Comparison of ENCODE assay signal across 24 cellular contexts in the genomic region with DNA sequence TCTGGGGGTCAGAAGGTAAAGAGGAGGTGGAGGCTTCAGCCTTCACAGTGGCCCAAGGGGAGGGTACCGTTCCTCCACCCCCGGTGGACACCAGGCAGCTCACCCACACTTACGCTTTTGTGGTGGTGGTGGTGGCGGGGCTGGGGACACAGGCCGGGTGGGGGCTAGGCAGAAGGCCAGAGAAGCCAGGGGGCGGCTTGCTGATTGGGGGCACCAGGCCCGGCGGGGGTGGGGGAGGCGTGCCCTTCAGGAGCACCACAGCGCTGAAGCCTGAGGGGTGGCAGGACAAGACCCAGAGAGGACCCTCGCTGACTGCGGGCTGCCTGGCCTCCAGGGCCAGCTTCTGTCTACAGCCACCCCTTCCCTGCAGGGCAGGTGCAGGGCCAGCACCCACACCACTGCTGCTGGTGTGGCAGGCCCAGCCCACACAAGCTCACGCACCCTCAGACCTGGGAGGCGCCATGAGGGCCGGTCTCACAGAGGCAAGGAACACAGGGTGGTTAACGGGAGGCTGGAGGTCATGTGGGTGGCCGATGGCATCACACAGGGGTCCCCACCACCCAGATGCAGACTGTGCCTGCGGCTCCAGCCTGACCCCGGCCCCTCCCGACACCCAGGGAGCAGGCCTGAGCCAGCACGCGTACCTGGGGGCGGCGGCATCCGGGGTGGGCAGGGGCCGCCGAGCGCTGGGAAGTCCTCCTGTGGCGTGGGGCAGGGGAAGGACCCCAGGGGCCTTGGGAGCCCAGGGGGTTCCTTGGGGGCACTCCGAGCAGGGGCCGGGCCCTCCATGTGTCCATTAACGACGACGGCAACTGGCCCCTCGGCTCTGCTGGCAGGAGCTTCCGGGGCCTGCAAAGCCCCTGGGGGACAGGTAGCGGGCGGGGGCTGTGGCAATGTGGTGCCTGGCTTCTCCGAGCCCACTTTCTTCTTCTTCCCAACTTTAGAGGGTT. TPM values are rescaled to one million over a fixed set of nuclear protein-coding genes. Genes with fewer than 3 reads are reported as not detected.
A peak's percentile ranks its signal among the peaks of the same experiment; 100 is the strongest.
DNase-seq lines count a peak whose midpoint lies in the region; ATAC-seq, FAIRE-seq and TF ChIP-seq lines count a peak whose summit lies in the region.
"Had no signal": no experiment of that assay in that cellular context is flagged by ENCODE, and none has a peak within 500 bp of the region (broad histone marks: within the 10 kb centered on the region; RNA-seq: fewer than 3 reads in every experiment).

No MANE protein-coding gene starts in this region.

- H3K27me3 ChIP-seq in BE2C: no peaks in the 10 kb centered on the region
- no peaks in the 10 kb centered on the region for H3K27me3 ChIP-seq in GM12878 (replicated peaks in 1 of 2; ENCODE audit: control insufficient read depth in 2 of 2, insufficient read depth in 2 of 2, low read length in 1 of 2)
- no peaks in the 10 kb centered on the region for H3K27me3 ChIP-seq in lower lobe of right lung (ENCODE audit: low read depth)
- H3K27me3 ChIP-seq: SJSA1 had no signal

- CTCF ChIA-PET in GM12878 (lab: Yijun Ruan, JAX): no interaction called here

- no peak for FAIRE-seq in GM12878 (lab: Jason Lieb, UNC)
- FAIRE-seq: GM12892, RCC 7860 had no signal

- TF ChIP-seq CTCF in BE2C (IDR thresholded peaks at IDR 0.05; ENCODE audit: low read depth, low read length) (no peak), GM12878 (IDR thresholded peaks at IDR 0.05 in 2 of 3, conservative IDR thresholded peaks at IDR 0.05 in 1 of 3; ENCODE audit: control insufficient read depth in 2 of 3, extremely low read depth in 1 of 3, insufficient read depth in 1 of 3, low read depth in 3 of 3, low read length in 3 of 3) (no peak), lower lobe of right lung (IDR thresholded peaks at IDR 0.05) (no peak)

- H3K9ac ChIP-seq in GM12878 (ENCODE audit: control insufficient read depth, insufficient read depth, low read length): no peak overlapping the region

- peaks cover 4% of the 10 kb centered on the region for H3K79me2 ChIP-seq in GM12878 (ENCODE audit: control insufficient read depth, insufficient read depth, low read length)

- no peak for TF ChIP-seq RAD21 in GM12878 (IDR thresholded peaks at IDR 0.05; ENCODE audit: insufficient read depth, low read depth, low read length)

- H3K4me1 ChIP-seq in BE2C (peaks cover 2% of the 10 kb centered on the region), GM12878 (ENCODE audit: control insufficient read depth, insufficient read depth, low read length) (0 out of 2 replicates have a peak, but pooled peaks cover under 1% of the 10 kb centered on the region), lower lobe of right lung (peaks cover 23% of the 10 kb centered on the region)

- H3K36me3 ChIP-seq in BE2C (peaks cover 77% of the 10 kb centered on the region), GM12878 (ENCODE audit: control insufficient read depth in 2 of 2, insufficient read depth in 2 of 2, low read length in 1 of 2) (peaks cover 3 to 46% of the 10 kb centered on the region in 2 experiments), lower lobe of right lung (peaks cover 73% of the 10 kb centered on the region)

- DNase-seq in BE2C (peak; percentile 10), GM12878 (ENCODE audit: low read depth, low spot score) (no peak), lower lobe of right lung (peak; percentile 43), NCI-H524 treated with DMSO at 0.1 percent for 48 hours (lab: John Stamatoyannopoulos, UW) (no peak)
- no peak for DNase-seq in stimulated activated CD4-positive, alpha-beta T cell treated with anti-CD3 and anti-CD28 coated beads, Interleukin-2, amount 100 ng/mL, for 24 hours
- DNase-seq: 8988T, DND-41, Karpas-422, MV-4-11, NCI-H1105 treated with DMSO at 0.1 percent for 48 hours, NCI-H2081, NCI-H2171 treated with DMSO at 0.1 percent for 48 hours, NCI-H526 treated with DMSO at 0.1 percent for 48 hours, OCI-M1 had no signal

- H3K9me3 ChIP-seq in BE2C (no peaks in the 10 kb centered on the region), GM12878 (replicated peaks; ENCODE audit: control insufficient read depth, insufficient read depth, low read length) (no peaks in the 10 kb centered on the region), lower lobe of right lung (no peaks in the 10 kb centered on the region)
- H3K9me3 ChIP-seq: HAP-1, SJSA1 had no signal

- ATAC-seq in GM12878 (no peak), lower lobe of right lung (no peak), HG03442 (IDR thresholded peaks at IDR 0.05; ENCODE audit: unreplicated experiment) (no peak)
- ATAC-seq: CD8-positive, alpha-beta T cell; GM23338; Right ventricle myocardium inferior had no signal

- TF ChIP-seq EP300 in GM12878 (IDR thresholded peaks at IDR 0.05; ENCODE audit: borderline replicate concordance in 1 of 2, control insufficient read depth in 1 of 2, low read depth in 2 of 2, low read length in 2 of 2): no peak

- RAD21 ChIA-PET in GM12878 (lab: Charles Lee; ENCODE audit: unreplicated experiment): interaction anchor here (0.5 kb wide), 1 partner anchor 451 kb away, joined by 3 read pairs; no protein-coding TSS in a partner anchor

- peaks cover 6% of the 10 kb centered on the region for H4K20me1 ChIP-seq in GM12878 (ENCODE audit: control insufficient read depth, insufficient read depth)

- SMC1A ChIA-PET in GM12878 (lab: Charles Lee; ENCODE audit: uncharacterized antibody, unreplicated experiment): no interaction called here

- H3K4me3 ChIP-seq in BE2C (ENCODE audit: low read depth, low read length): no peak overlapping the region
- no peak overlapping the region for H3K4me3 ChIP-seq in GM12878
- H3K4me3 ChIP-seq in lower lobe of right lung: no peak overlapping the region
- H3K4me3 ChIP-seq: GM23338, HAP-1, SJSA1 had no signal

- no peak overlapping the region for H2AFZ ChIP-seq in GM12878 (ENCODE audit: control insufficient read depth, low read depth, low read length)
- H2AFZ ChIP-seq: GM23338 had no signal

- TSS peak; percentile 17 for BruUV-seq in GM12878 (replicated peaks; lab: Mats Ljungman, UMichigan)

- POLR2A ChIA-PET in GM12878 (lab: Charles Lee): no interaction called here

- 95% methylated on average over 30 of the region's 39 CpGs for WGBS in GM12878 (ENCODE audit: insufficient coverage, insufficient replicate concordance, low lambda C conversion rate, missing lambda C conversion rate)

- no peak overlapping the region for H3K4me2 ChIP-seq in GM12878 (ENCODE audit: control insufficient read depth, insufficient read depth)
- H3K4me2 ChIP-seq: GM23338 had no signal

- intact Hi-C loops in GM12878 (cut with micrococcal nuclease; ENCODE audit: unreplicated experiment): no loop called here
- intact Hi-C loops in lower lobe of right lung (cut with DNase I): no loop called here

- no peak overlapping the region for H3K27ac ChIP-seq in GM12878 (ENCODE audit: control insufficient read depth, insufficient read depth)
- no peak overlapping the region for H3K27ac ChIP-seq in lower lobe of right lung
- H3K27ac ChIP-seq: SJSA1 had no signal

- in situ Hi-C loops in GM12878 (cut with MboI): no loop called here

- TF ChIP-seq POLR2A in GM12878 (IDR thresholded peaks at IDR 0.05; ENCODE audit: low read depth, low read length): peak; percentile 52

RNA-seq across cellular contexts. Expression of gene SYNGR3, which starts 9.4 kb away (rescaled TPM):
- polyA plus RNA-seq in BE2C (2012; ENCODE audit: insufficient read depth, insufficient read length, low read depth): 10.0 TPM
- 4.2 and 4.8 TPM in 2 replicates for total RNA-seq in GM12878 (2013; cell fraction: nucleolus; rRNA removed)
- total RNA-seq in GM12878 (2014; rRNA removed): 14.8 and 18.1 TPM in 2 replicates
- total RNA-seq in GM12878 (2014; rRNA removed; fragmentation: Illumina TruSeq; extraction: Trizol): 5.9 and 6.0 TPM in 2 replicates
- total RNA-seq in GM12878 (2021): 14.1 and 16.4 TPM in 2 replicates
- polyA plus RNA-seq in GM12878 (2011; ENCODE audit: low read depth): 5.6 TPM
- 7.4 and 10.5 TPM in 2 replicates for polyA plus RNA-seq in GM12878 (2011; rRNA removed)
- 12.2 and 16.5 TPM in 2 replicates for polyA plus RNA-seq in GM12878 (2011; cell fraction: cytosol; rRNA removed)
- 33.9 and 40.8 TPM in 2 replicates for polyA plus RNA-seq in GM12878 (2011; cell fraction: nucleus; rRNA removed)
- 11.9 and 13.4 TPM in 2 replicates for polyA plus RNA-seq in GM12878 (2012)
- polyA plus RNA-seq in GM12878 (2014; fragmentation: Illumina TruSeq; extraction: Trizol): 3.4 and 7.2 TPM in 2 replicates
- polyA plus RNA-seq in GM12878 (2014; fragmentation: Nextera tagmentation; extraction: Ambion mirVana): 1 to 10 TPM; 1.2 to 2.0 TPM
- polyA plus RNA-seq in GM12878 (2014; rRNA removed): 13.8 and 13.9 TPM in 2 replicates
- polyA plus RNA-seq in GM12878 (2016; fragmentation: Nextera tagmentation; extraction: Ambion mirVana): 1 to 10 TPM; 3.5 to 5.6 TPM
- polyA minus RNA-seq in GM12878 (2011; rRNA and poly(A)+ RNA removed): 6.7 and 10.8 TPM in 2 replicates
- 4.5 and 4.8 TPM in 2 replicates for polyA minus RNA-seq in GM12878 (2011; cell fraction: cytosol; rRNA and poly(A)+ RNA removed)
- 5.8 and 8.3 TPM in 2 replicates for polyA minus RNA-seq in GM12878 (2011; cell fraction: nucleus; rRNA and poly(A)+ RNA removed)
- 0.24 TPM for total RNA-seq in lower lobe of right lung

RNA-seq across cellular contexts. Expression of gene ZNF598, which starts 10.5 kb away (rescaled TPM):
- 245 TPM for polyA plus RNA-seq in BE2C (2012; ENCODE audit: insufficient read depth, insufficient read length, low read depth)
- 23.8 and 28.6 TPM in 2 replicates for total RNA-seq in GM12878 (2013; cell fraction: nucleolus; rRNA removed)
- total RNA-seq in GM12878 (2014; rRNA removed) (14.7 and 20.6 TPM in 2 replicates), GM12878 (2014; rRNA removed; fragmentation: Illumina TruSeq; extraction: Trizol) (11.0 and 14.4 TPM in 2 replicates), GM12878 (2021) (71.3 and 74.0 TPM in 2 replicates), lower lobe of right lung (27.2 TPM)
- polyA plus RNA-seq in GM12878 (2011; ENCODE audit: low read depth): 5.9 TPM
- polyA plus RNA-seq in GM12878 (2011; rRNA removed) (4.7 and 12.7 TPM in 2 replicates), GM12878 (2014; fragmentation: Illumina TruSeq; extraction: Trizol) (5.8 and 14.4 TPM in 2 replicates), GM12878 (2014; fragmentation: Nextera tagmentation; extraction: Ambion mirVana) (under 1 TPM; 0.08 to 0.84 TPM), GM12878 (2014; rRNA removed) (53.8 and 70.0 TPM in 2 replicates), GM12878 (2016; fragmentation: Nextera tagmentation; extraction: Ambion mirVana) (10 to 100 TPM in 1 of 2 experiments, 1 to 10 TPM in 1; 8.0 to 19.4 TPM)
- 26.7 and 35.4 TPM in 2 replicates for polyA plus RNA-seq in GM12878 (2011; cell fraction: cytosol; rRNA removed)
- polyA plus RNA-seq in GM12878 (2011; cell fraction: nucleus; rRNA removed): 102 and 139 TPM in 2 replicates
- polyA plus RNA-seq in GM12878 (2012): 21.2 and 28.2 TPM in 2 replicates
- 8.7 and 17.7 TPM in 2 replicates for polyA minus RNA-seq in GM12878 (2011; rRNA and poly(A)+ RNA removed)
- 19.8 and 21.5 TPM in 2 replicates for polyA minus RNA-seq in GM12878 (2011; cell fraction: cytosol; rRNA and poly(A)+ RNA removed)
- 12.5 and 23.1 TPM in 2 replicates for polyA minus RNA-seq in GM12878 (2011; cell fraction: nucleus; rRNA and poly(A)+ RNA removed)

RNA-seq across cellular contexts. Expression of gene GFER, which starts 15.1 kb away (rescaled TPM):
- 149 TPM for polyA plus RNA-seq in BE2C (2012; ENCODE audit: insufficient read depth, insufficient read length, low read depth)
- 8.2 and 9.5 TPM in 2 replicates for total RNA-seq in GM12878 (2013; cell fraction: nucleolus; rRNA removed)
- total RNA-seq in GM12878 (2014; rRNA removed): 36.6 and 38.2 TPM in 2 replicates
- total RNA-seq in GM12878 (2014; rRNA removed; fragmentation: Illumina TruSeq; extraction: Trizol): 19.8 and 20.7 TPM in 2 replicates
- 46.2 and 46.7 TPM in 2 replicates for total RNA-seq in GM12878 (2021)
- 7.5 TPM for polyA plus RNA-seq in GM12878 (2011; ENCODE audit: low read depth)
- 13.7 and 24.3 TPM in 2 replicates for polyA plus RNA-seq in GM12878 (2011; rRNA removed)
- polyA plus RNA-seq in GM12878 (2011; cell fraction: cytosol; rRNA removed): 19.6 and 29.9 TPM in 2 replicates
- 22.6 and 24.0 TPM in 2 replicates for polyA plus RNA-seq in GM12878 (2011; cell fraction: nucleus; rRNA removed)
- polyA plus RNA-seq in GM12878 (2012): 37.0 and 38.1 TPM in 2 replicates
- polyA plus RNA-seq in GM12878 (2014; fragmentation: Illumina TruSeq; extraction: Trizol): 4.8 and 19.7 TPM in 2 replicates
- polyA plus RNA-seq in GM12878 (2014; fragmentation: Nextera tagmentation; extraction: Ambion mirVana): 1 to 10 TPM; 2.4 to 9.2 TPM
- 46.4 and 62.0 TPM in 2 replicates for polyA plus RNA-seq in GM12878 (2014; rRNA removed)
- 10 to 100 TPM; 55.8 to 57.7 TPM for polyA plus RNA-seq in GM12878 (2016; fragmentation: Nextera tagmentation; extraction: Ambion mirVana)
- 6.9 and 9.4 TPM in 2 replicates for polyA minus RNA-seq in GM12878 (2011; rRNA and poly(A)+ RNA removed)
- 13.5 and 13.9 TPM in 2 replicates for polyA minus RNA-seq in GM12878 (2011; cell fraction: cytosol; rRNA and poly(A)+ RNA removed)
- 11.5 and 12.6 TPM in 2 replicates for polyA minus RNA-seq in GM12878 (2011; cell fraction: nucleus; rRNA and poly(A)+ RNA removed)
- total RNA-seq in lower lobe of right lung: 24.7 TPM

RNA-seq across cellular contexts. Expression of gene NOXO1, which starts 17.9 kb away (rescaled TPM):
- 1.8 TPM for polyA plus RNA-seq in BE2C (2012; ENCODE audit: insufficient read depth, insufficient read length, low read depth)
- total RNA-seq in GM12878 (2013; cell fraction: nucleolus; rRNA removed): 1.9 and 2.8 TPM in 2 replicates
- total RNA-seq in GM12878 (2014; rRNA removed): 0.33 and 0.34 TPM in 2 replicates
- total RNA-seq in GM12878 (2014; rRNA removed; fragmentation: Illumina TruSeq; extraction: Trizol): not detected in 2 replicates
- total RNA-seq in GM12878 (2021): 0.26 and 0.40 TPM in 2 replicates
- not detected for polyA plus RNA-seq in GM12878 (2011; ENCODE audit: low read depth)
- 0.14 and 0.26 TPM in 2 replicates for polyA plus RNA-seq in GM12878 (2011; rRNA removed)
- polyA plus RNA-seq in GM12878 (2011; cell fraction: cytosol; rRNA removed): 0.91 and 1.1 TPM in 2 replicates
- polyA plus RNA-seq in GM12878 (2011; cell fraction: nucleus; rRNA removed): 5.9 and 6.2 TPM in 2 replicates
- polyA plus RNA-seq in GM12878 (2012): 0.17 TPM in 1 of 2 replicates, not detected in the other
- 0.09 TPM in 1 of 2 replicates, not detected in the other for polyA plus RNA-seq in GM12878 (2014; fragmentation: Illumina TruSeq; extraction: Trizol)
- polyA plus RNA-seq in GM12878 (2014; fragmentation: Nextera tagmentation; extraction: Ambion mirVana): not detected
- 0.46 and 0.76 TPM in 2 replicates for polyA plus RNA-seq in GM12878 (2014; rRNA removed)
- under 1 TPM in 1 of 2 experiments, not detected in 1; 0.14 TPM for polyA plus RNA-seq in GM12878 (2016; fragmentation: Nextera tagmentation; extraction: Ambion mirVana)
- 0.67 TPM in 1 of 2 replicates, not detected in the other for polyA minus RNA-seq in GM12878 (2011; rRNA and poly(A)+ RNA removed)
- polyA minus RNA-seq in GM12878 (2011; cell fraction: cytosol; rRNA and poly(A)+ RNA removed): not detected in 2 replicates
- 0.77 and 1.5 TPM in 2 replicates for polyA minus RNA-seq in GM12878 (2011; cell fraction: nucleus; rRNA and poly(A)+ RNA removed)
- total RNA-seq in lower lobe of right lung: 1.7 TPM
- total RNA-seq: HT1080, M059J had no signal

RNA-seq across cellular contexts. Expression of gene NPW, which starts 20.5 kb away (rescaled TPM):
- not detected for polyA plus RNA-seq in BE2C (2012; ENCODE audit: insufficient read depth, insufficient read length, low read depth)
- not detected in 2 replicates for total RNA-seq in GM12878 (2013; cell fraction: nucleolus; rRNA removed)
- total RNA-seq in GM12878 (2014; rRNA removed) (0.23 and 0.33 TPM in 2 replicates), GM12878 (2014; rRNA removed; fragmentation: Illumina TruSeq; extraction: Trizol) (0.67 TPM in 1 of 2 replicates, not detected in the other), GM12878 (2021) (0.85 and 1.3 TPM in 2 replicates), lower lobe of right lung (not detected)
- polyA plus RNA-seq in GM12878 (2011; ENCODE audit: low read depth): not detected
- polyA plus RNA-seq in GM12878 (2011; rRNA removed) (not detected in 2 replicates), GM12878 (2014; fragmentation: Illumina TruSeq; extraction: Trizol) (not detected in 2 replicates), GM12878 (2014; fragmentation: Nextera tagmentation; extraction: Ambion mirVana) (not detected), GM12878 (2014; rRNA removed) (0.24 TPM in 1 of 2 replicates, not detected in the other), GM12878 (2016; fragmentation: Nextera tagmentation; extraction: Ambion mirVana) (1 to 10 TPM; 1.4 to 2.5 TPM)
- polyA plus RNA-seq in GM12878 (2011; cell fraction: cytosol; rRNA removed): 0.10 TPM in 1 of 2 replicates, not detected in the other
- polyA plus RNA-seq in GM12878 (2011; cell fraction: nucleus; rRNA removed): 0.21 and 0.67 TPM in 2 replicates
- polyA plus RNA-seq in GM12878 (2012): 0.16 and 0.22 TPM in 2 replicates
- polyA minus RNA-seq in GM12878 (2011; rRNA and poly(A)+ RNA removed): not detected in 2 replicates
- not detected in 2 replicates for polyA minus RNA-seq in GM12878 (2011; cell fraction: cytosol; rRNA and poly(A)+ RNA removed)
- not detected in 2 replicates for polyA minus RNA-seq in GM12878 (2011; cell fraction: nucleus; rRNA and poly(A)+ RNA removed)
- total RNA-seq: CD8-positive, alpha-beta T cell; Right ventricle myocardium inferior; SJSA1 had no signal

Comparison
In these comparisons a context has a peak if more than half of its experiments do, and no peak if none do; other contexts are left out.
1. DNase-seq: peak in BE2C (single experiment) and lower lobe of right lung (single experiment); none in GM12878 (single experiment), NCI-H524 treated with DMSO at 0.1 percent for 48 hours (single experiment) and stimulated activated CD4-positive, alpha-beta T cell treated with anti-CD3 and anti-CD28 coated beads, Interleukin-2, amount 100 ng/mL, for 24 hours (0 of 2).